In the genomic region with DNA sequence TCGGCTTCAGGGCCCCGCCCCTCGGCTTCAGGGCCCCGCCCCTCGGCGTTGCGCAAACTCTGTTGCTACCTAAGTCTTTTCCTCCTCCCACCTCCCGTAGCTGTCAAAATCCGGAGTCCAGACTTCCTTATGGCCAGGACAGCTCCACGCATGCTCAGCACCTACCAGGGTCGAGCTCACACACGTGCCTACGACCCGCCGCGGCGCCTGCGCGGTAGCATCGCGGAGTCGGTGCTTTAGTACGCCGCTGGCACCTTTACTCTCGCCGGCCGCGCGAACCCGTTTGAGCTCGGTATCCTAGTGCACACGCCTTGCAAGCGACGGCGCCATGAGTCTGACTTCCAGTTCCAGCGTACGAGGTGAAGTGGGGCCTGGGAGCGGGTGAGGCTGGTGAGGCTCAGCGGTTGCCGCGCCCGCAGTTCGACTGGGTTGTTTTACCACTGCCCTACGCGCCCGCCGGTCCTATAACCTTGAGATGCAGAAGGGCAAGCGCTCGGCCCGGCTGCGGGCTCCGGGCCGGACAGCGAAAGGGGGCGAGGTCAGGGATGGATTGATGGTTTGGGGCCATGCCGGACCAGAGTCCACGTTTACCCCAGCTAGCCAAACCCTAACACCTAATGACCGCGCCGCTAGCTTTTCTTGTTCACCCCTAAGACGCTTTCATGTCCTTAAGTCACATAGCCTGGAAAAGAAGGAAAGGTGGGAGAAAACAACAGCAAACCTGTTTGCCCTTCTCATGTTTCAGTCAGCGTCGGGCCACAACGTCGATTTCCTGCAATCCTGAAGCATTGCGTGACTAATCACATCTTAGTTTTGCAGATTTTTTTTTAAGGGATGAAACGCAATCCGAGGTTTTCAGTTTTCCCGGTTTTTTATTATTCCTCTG, we compare ENCODE assay signal across 8 cellular contexts. TPM values are rescaled to one million over a fixed set of nuclear protein-coding genes. Genes with fewer than 3 reads are reported as not detected.
DNase-seq lines count a peak whose midpoint lies in the region; ATAC-seq and TF ChIP-seq lines count a peak whose summit lies in the region.

A gene (plus strand): TSS at position 217 of the 886 bp plus-strand sequence. CDS start 112 bp downstream, at position 329.

- H3K27ac ChIP-seq in DOHH2 (ENCODE audit: low read depth, low read length) (peak within 1 kb of the TSS; percentile 68), GM23338 (ENCODE audit: low read depth) (peak within 1 kb of the TSS; percentile 83)
- peak within 1 kb of the TSS; percentile 77 for H3K27ac ChIP-seq in naive thymus-derived CD4-positive, alpha-beta T cell (ENCODE audit: low read depth, low read length)

- intact Hi-C loops in naive thymus-derived CD4-positive, alpha-beta T cell (cut with micrococcal nuclease), result loop anchor here (1.0 to 10.0 kb wide), 11 partner anchors 13 to 1908 kb away; a partner anchor contains a TSS

- peaks cover 3% of the 10 kb centered on the region; the same call in 2 of the 3 replicates for H3K9me3 Mint-ChIP-seq in GM23338
- peaks cover 0 to 1% (median 0%) of the 10 kb centered on the region in 11 donors for H3K9me3 Mint-ChIP-seq in naive thymus-derived CD4-positive, alpha-beta T cell
- no peaks in the 10 kb centered on the region for H3K9me3 Mint-ChIP-seq in stimulated activated naive B cell treated with anti-CD40 and anti-IgM and Interleukin-4, amounts not matched to agents 10 μg/mL and 1 μg/mL and 100 μg/mL, for 72 hours

- H3F3A ChIP-seq in DOHH2 (ENCODE audit: control insufficient read depth, insufficient read depth) (peaks cover 13% of the 10 kb centered on the region), GM23338 (replicated peaks; ENCODE audit: low read depth) (no peaks in the 10 kb centered on the region; the same call in 1 of the 2 replicates)

- peaks cover 9% of the 10 kb centered on the region for H3K27me3 Mint-ChIP-seq in GM23338 (ENCODE audit: insufficient read depth, low read depth, poor library complexity)
- peaks cover 0 to 2% (median 0%) of the 10 kb centered on the region in 5 donors for H3K27me3 Mint-ChIP-seq in naive thymus-derived CD4-positive, alpha-beta T cell
- no peaks in the 10 kb centered on the region for H3K27me3 Mint-ChIP-seq in stimulated activated naive B cell treated with anti-CD40 and anti-IgM and Interleukin-4, amounts not matched to agents 10 μg/mL and 1 μg/mL and 100 μg/mL, for 72 hours

- peaks cover 22% of the 10 kb centered on the region; the same call in 1 of the 2 replicates for H3K36me3 ChIP-seq in DOHH2 (ENCODE audit: control insufficient read depth, low read length)
- no peaks in the 10 kb centered on the region for H3K36me3 ChIP-seq in GM23338 (ENCODE audit: insufficient read depth)
- no peaks in the 10 kb centered on the region for H3K36me3 ChIP-seq in naive thymus-derived CD4-positive, alpha-beta T cell (ENCODE audit: control insufficient read depth in 2 of 3, insufficient read depth in 3 of 3, low read length in 3 of 3)

- H3K4me1 Mint-ChIP-seq in GM23338, result peaks cover 33% of the 10 kb centered on the region
- H3K4me1 Mint-ChIP-seq in naive thymus-derived CD4-positive, alpha-beta T cell, result peaks cover 11 to 49% (median 39%) of the 10 kb centered on the region in 7 donors
- H3K4me1 Mint-ChIP-seq in stimulated activated naive B cell treated with anti-CD40 and anti-IgM and Interleukin-4, amounts not matched to agents 10 μg/mL and 1 μg/mL and 100 μg/mL, for 72 hours, result peaks cover 14 to 26% of the 10 kb centered on the region in 2 donors

- no peak for TF ChIP-seq CTCF in DOHH2 (IDR thresholded peaks at IDR 0.05; ENCODE audit: low read depth, low read length, poor library complexity, severe bottlenecking)
- TF ChIP-seq CTCF in GM23338 (conservative IDR thresholded peaks at IDR 0.05; ENCODE audit: low read depth in 2 of 2), result no peak

- H2AFZ ChIP-seq in GM23338, result peak within 1 kb of the TSS; percentile 77

- H3K79me2 ChIP-seq in DOHH2 (ENCODE audit: control insufficient read depth, low read length) (peaks cover 83% of the 10 kb centered on the region), GM23338 (replicated peaks; ENCODE audit: insufficient read depth) (peaks cover 74% of the 10 kb centered on the region)

- CTCF ChIA-PET in naive thymus-derived CD4-positive, alpha-beta T cell (lab: Charles Lee), result interaction anchor here (0.5 to 1.4 kb wide), 5 partner anchors 24 to 144 kb away, joined by 3 to 5 read pairs (median 3); a partner anchor contains a TSS

- peak within 1 kb of the TSS; percentile 97 for H3K4me3 Mint-ChIP-seq in GM23338
- peak within 1 kb of the TSS; percentile 89 to 99 (median 98) for H3K4me3 Mint-ChIP-seq in naive thymus-derived CD4-positive, alpha-beta T cell
- H3K4me3 Mint-ChIP-seq in stimulated activated naive B cell treated with anti-CD40 and anti-IgM and Interleukin-4, amounts not matched to agents 10 μg/mL and 1 μg/mL and 100 μg/mL, for 72 hours, result peak within 1 kb of the TSS; percentile 97 to 99

- H3K4me3 ChIP-seq in DOHH2 (ENCODE audit: low read length) (peak within 1 kb of the TSS; percentile 85), GM23338 (peak within 1 kb of the TSS; percentile 80)
- H3K4me3 ChIP-seq in naive thymus-derived CD4-positive, alpha-beta T cell (ENCODE audit: low read length), result peak within 1 kb of the TSS; percentile 73

- peak; percentile 99 for DNase-seq in GM23338 (ENCODE audit: low spot score)
- peak; percentile 99 for DNase-seq in LHCN-M2 (ENCODE audit: low read depth)
- DNase-seq in RPMI8226, result peak; percentile 96
- DNase-seq in activated T-helper 1 cell treated with anti-CD3 and anti-CD28 coated beads, Interleukin-2, amount 50 U/mL, for 16 hours (ENCODE audit: low read depth in 1 of 2, low spot score in 1 of 2), result peak; percentile 84 to 89
- DNase-seq in fibroblast of gingiva (ENCODE audit: low read depth), result peak; percentile 99
- DNase-seq in naive thymus-derived CD4-positive, alpha-beta T cell, result peak; percentile 84 to 96 (median 95)
- peak; percentile 96 for DNase-seq in stimulated activated naive B cell treated with anti-CD40 and anti-IgM and Interleukin-4, amounts not matched to agents 10 μg/mL and 1 μg/mL and 100 μg/mL, for 72 hours

- H3K4me1 ChIP-seq in DOHH2 (ENCODE audit: control insufficient read depth, low read length) (peaks cover 23% of the 10 kb centered on the region), GM23338 (ENCODE audit: insufficient read depth) (peaks cover 29% of the 10 kb centered on the region)
- H3K4me1 ChIP-seq in naive thymus-derived CD4-positive, alpha-beta T cell (ENCODE audit: control insufficient read depth in 2 of 2, insufficient read depth in 2 of 2, low read length in 2 of 2), result peaks cover 18 to 20% of the 10 kb centered on the region in 2 donors

- no peaks in the 10 kb centered on the region for H3K9me3 ChIP-seq in DOHH2 (ENCODE audit: control insufficient read depth, insufficient read depth, low read length)
- H3K9me3 ChIP-seq in naive thymus-derived CD4-positive, alpha-beta T cell (ENCODE audit: control insufficient read depth in 2 of 3, low read length in 3 of 3), result no peaks in the 10 kb centered on the region

- H3K27ac Mint-ChIP-seq in GM23338, result peak within 1 kb of the TSS; percentile 98
- H3K27ac Mint-ChIP-seq in naive thymus-derived CD4-positive, alpha-beta T cell, result peak within 1 kb of the TSS; percentile 91 to 97 (median 96)
- peak within 1 kb of the TSS; percentile 97 for H3K27ac Mint-ChIP-seq in stimulated activated naive B cell treated with anti-CD40 and anti-IgM and Interleukin-4, amounts not matched to agents 10 μg/mL and 1 μg/mL and 100 μg/mL, for 72 hours

- H3K9me2 ChIP-seq in DOHH2 (replicated peaks; ENCODE audit: control insufficient read depth, low read length) (no peaks in the 10 kb centered on the region), GM23338 (ENCODE audit: insufficient read depth) (no peaks in the 10 kb centered on the region)

- H4K20me1 ChIP-seq in DOHH2 (ENCODE audit: control insufficient read depth, insufficient read depth, low read depth, low read length) (peaks cover 13% of the 10 kb centered on the region), GM23338 (replicated peaks; ENCODE audit: insufficient read depth) (no peaks in the 10 kb centered on the region; the same call in 1 of the 2 replicates)

- POLR2A ChIA-PET in naive thymus-derived CD4-positive, alpha-beta T cell (lab: Charles Lee), result interaction anchor here (0.8 to 2.9 kb wide), 6 partner anchors 9 to 1637 kb away, joined by 3 to 18 read pairs (median 5); a partner anchor contains a TSS

- peak; percentile 77 for ATAC-seq in GM23338
- peak; percentile 69 for ATAC-seq in naive thymus-derived CD4-positive, alpha-beta T cell
- peak; percentile 73 to 78 for ATAC-seq in stimulated activated naive B cell treated with anti-CD40 and anti-IgM and Interleukin-4, amounts not matched to agents 10 μg/mL and 1 μg/mL and 100 μg/mL, for 72 hours (replicated peaks)

- H3K4me2 ChIP-seq in DOHH2 (ENCODE audit: low read length), result peak within 1 kb of the TSS; percentile 81
- peak within 1 kb of the TSS; percentile 91 for H3K4me2 ChIP-seq in GM23338

- no peaks in the 10 kb centered on the region for H3K27me3 ChIP-seq in DOHH2 (ENCODE audit: control insufficient read depth, low read length)
- no peaks in the 10 kb centered on the region for H3K27me3 ChIP-seq in GM23338 (ENCODE audit: insufficient read depth)
- no peaks in the 10 kb centered on the region for H3K27me3 ChIP-seq in naive thymus-derived CD4-positive, alpha-beta T cell (ENCODE audit: control insufficient read depth in 2 of 2, insufficient read depth in 2 of 2, low read length in 2 of 2)

- peaks cover 6% of the 10 kb centered on the region; the same call in 1 of the 3 replicates for H3K36me3 Mint-ChIP-seq in GM23338 (ENCODE audit: low read depth)
- H3K36me3 Mint-ChIP-seq in naive thymus-derived CD4-positive, alpha-beta T cell, result peaks cover 0 to 4% (median 0%) of the 10 kb centered on the region in 5 donors
- peaks cover 0 to 12% of the 10 kb centered on the region in 2 donors for H3K36me3 Mint-ChIP-seq in stimulated activated naive B cell treated with anti-CD40 and anti-IgM and Interleukin-4, amounts not matched to agents 10 μg/mL and 1 μg/mL and 100 μg/mL, for 72 hours

TF ChIP-seq in GM23338, 12 proteins besides CTCF, POLR2A, EP300 and RAD21:
- peak; percentile 93 for TF ChIP-seq POLR2AphosphoS5 (IDR thresholded peaks at IDR 0.05; ENCODE audit: low read depth)
- TF ChIP-seq ZNF114 (CRISPR knock-in tag; IDR thresholded peaks at IDR 0.05), result no peak
- no peak for TF ChIP-seq EZH2 (IDR thresholded peaks at IDR 0.05; ENCODE audit: low read depth, unreplicated experiment)
- TF ChIP-seq CREB1 (CRISPR knock-in tag; IDR thresholded peaks at IDR 0.05; ENCODE audit: low read depth), result peak; percentile 50; the same call in 1 of the 2 replicates
- no peak for TF ChIP-seq ZNF331 (CRISPR knock-in tag; IDR thresholded peaks at IDR 0.05; ENCODE audit: low read depth)

RNA-seq across cellular contexts. Expression of the gene that starts here (rescaled TPM):
- 19.9 and 21.2 TPM in 2 replicates for total RNA-seq in GM23338 (2014; rRNA removed; shearing (Covaris generic))
- 82.5 and 99.9 TPM in 2 replicates for polyA plus RNA-seq in GM23338 (2016; fragmentation: Nextera tagmentation; extraction: Ambion mirVana)
- total RNA-seq in LHCN-M2 (2014; rRNA removed), result 17.8 and 21.6 TPM in 2 replicates
- 23.9 TPM for polyA plus RNA-seq in LHCN-M2 (2012)
- 10 to 100 TPM in 2 of 5 experiments, 1 to 10 TPM in 3; 5.1 to 45.7 (median 9.2) TPM for total RNA-seq in naive thymus-derived CD4-positive, alpha-beta T cell
- 10 to 100 TPM; 44.7 to 60.4 TPM for polyA plus RNA-seq in naive thymus-derived CD4-positive, alpha-beta T cell

Comparison
In these comparisons a context has a peak if more than half of its experiments do, and no peak if none do; other contexts are left out.
1. Peak in every context shown above with its lines: DNase-seq, ATAC-seq, H3K4me3 ChIP-seq and H3K27ac ChIP-seq.